ENCODE assay signal across 1 cellular context in genomic region chr7:44999245-45000095, GRCh38.
TF ChIP-seq lines count a peak whose summit lies in the region.

No MANE protein-coding gene starts in this region.

TF ChIP-seq in K562, 482 proteins besides CTCF, POLR2A, EP300 and RAD21 (continued from another document and continues in another):
- TF ChIP-seq ZBTB2 (IDR thresholded peaks at IDR 0.05), result no peak
- no peak for TF ChIP-seq ZNF140 (CRISPR knock-in tag; IDR thresholded peaks at IDR 0.05)
- no peak for TF ChIP-seq ZNF134 (CRISPR knock-in tag; conservative IDR thresholded peaks at IDR 0.05)
- TF ChIP-seq ZBTB12 (CRISPR knock-in tag; IDR thresholded peaks at IDR 0.05), result no peak
- 0 out of 2 replicates have a peak, but pooled peaks have one; percentile 54 for TF ChIP-seq ETS1 (conservative IDR thresholded peaks at IDR 0.05; ENCODE audit: control insufficient read depth, low read depth, low read length)
- no peak for TF ChIP-seq KLF13 (tag; IDR thresholded peaks at IDR 0.05; ENCODE audit: borderline replicate concordance, low read depth)
- peak; percentile 33; the same call in 1 of the 2 replicates for TF ChIP-seq ILF3 (IDR thresholded peaks at IDR 0.05; ENCODE audit: borderline replicate concordance)
- peak; percentile 43 for TF ChIP-seq KDM5B (IDR thresholded peaks at IDR 0.05; ENCODE audit: insufficient replicate concordance, low read depth, low read length)
- TF ChIP-seq TSC22D4 (tag; IDR thresholded peaks at IDR 0.05), result no peak
- peak; percentile 71 for TF ChIP-seq EGR1 (conservative IDR thresholded peaks at IDR 0.05)
- no peak for TF ChIP-seq ZNF551 (CRISPR knock-in tag; IDR thresholded peaks at IDR 0.05)
- TF ChIP-seq SMARCE1 (IDR thresholded peaks at IDR 0.05), result peak; percentile 58
- TF ChIP-seq MYC (IDR thresholded peaks at IDR 0.05; ENCODE audit: low read depth, low read length), result peak; percentile 68
- no peak for TF ChIP-seq MYC (CRISPR knock-in tag; IDR thresholded peaks at IDR 0.05; ENCODE audit: borderline replicate concordance, low read depth)
- TF ChIP-seq ZNF764 (CRISPR knock-in tag; IDR thresholded peaks at IDR 0.05; ENCODE audit: low read depth), result no peak
- TF ChIP-seq CREB5 (CRISPR knock-in tag; IDR thresholded peaks at IDR 0.05), result no peak
- peak; percentile 29; the same call in 1 of the 2 replicates for TF ChIP-seq SMARCA4 (IDR thresholded peaks at IDR 0.05)
- peak; percentile 81 for TF ChIP-seq CCNT2 (IDR thresholded peaks at IDR 0.05; ENCODE audit: borderline replicate concordance, extremely low read depth, insufficient read length, low read depth, low read length)
- TF ChIP-seq TAF7 (tag; IDR thresholded peaks at IDR 0.05), result peak; percentile 54; the same call in 1 of the 2 replicates
- no peak for TF ChIP-seq NR0B1 (IDR thresholded peaks at IDR 0.05; ENCODE audit: partially characterized antibody)
- 0 out of 2 replicates have a peak, but pooled peaks have one; percentile 51 for TF ChIP-seq POLR2G (IDR thresholded peaks at IDR 0.05; ENCODE audit: low read depth, low read length)
- peak; percentile 83 for TF ChIP-seq GABPA (tag; conservative IDR thresholded peaks at IDR 0.05; ENCODE audit: low read depth)
- no peak for TF ChIP-seq TCF7L2 (IDR thresholded peaks at IDR 0.05; ENCODE audit: low read depth, low read length)
- TF ChIP-seq RBBP5 (IDR thresholded peaks at IDR 0.05; ENCODE audit: borderline replicate concordance, insufficient read depth, low read length, poor library complexity, severe bottlenecking), result peak; percentile 23
- TF ChIP-seq SREBF1 (IDR thresholded peaks at IDR 0.05; ENCODE audit: borderline replicate concordance, low read depth, low read length), result no peak
- no peak for TF ChIP-seq GTF2F1 (IDR thresholded peaks at IDR 0.05; ENCODE audit: low read depth, low read length)
- TF ChIP-seq THRAP3 (IDR thresholded peaks at IDR 0.05; ENCODE audit: borderline replicate concordance), result no peak
- no peak for TF ChIP-seq XRCC3 (IDR thresholded peaks at IDR 0.05)
- TF ChIP-seq FOXP4 (CRISPR knock-in tag; IDR thresholded peaks at IDR 0.05; ENCODE audit: borderline replicate concordance), result no peak
- TF ChIP-seq ZNF384 (IDR thresholded peaks at IDR 0.05; ENCODE audit: low read depth, low read length), result peak; percentile 60; the same call in 1 of the 2 replicates
- TF ChIP-seq SPI1 (IDR thresholded peaks at IDR 0.05; ENCODE audit: borderline replicate concordance, low read depth, low read length), result no peak
- no peak for TF ChIP-seq ZNF354B (CRISPR knock-in tag; IDR thresholded peaks at IDR 0.05)
- 0 out of 2 replicates have a peak, but pooled peaks have one; percentile 10 for TF ChIP-seq RNF2 (IDR thresholded peaks at IDR 0.05)
- TF ChIP-seq HNRNPH1 (optimal IDR thresholded peaks at IDR 0.05; ENCODE audit: low read depth, low read length), result no peak
- TF ChIP-seq MXI1 (IDR thresholded peaks at IDR 0.05; ENCODE audit: low read depth, low read length), result no peak
- peak; percentile 77 for TF ChIP-seq HCFC1 (IDR thresholded peaks at IDR 0.05; ENCODE audit: low read depth, low read length)
- peak in 1 of 2 experiments; percentile 72; a peak in 1 of 4 replicates for TF ChIP-seq SRF (CRISPR knock-in tag; IDR thresholded peaks at IDR 0.05)
- no peak for TF ChIP-seq MYBL2 (IDR thresholded peaks at IDR 0.05; ENCODE audit: low read depth)
- TF ChIP-seq MYBL2 (CRISPR knock-in tag; IDR thresholded peaks at IDR 0.05; ENCODE audit: borderline replicate concordance), result no peak
- no peak for TF ChIP-seq ETS2 (tag; IDR thresholded peaks at IDR 0.05; ENCODE audit: borderline replicate concordance, poor library complexity, severe bottlenecking)
- TF ChIP-seq POLR2AphosphoS5 (IDR thresholded peaks at IDR 0.05; ENCODE audit: control insufficient read depth, insufficient read depth, low read depth, low read length), result 0 out of 2 replicates have a peak, but pooled peaks have one; percentile 36
- no peak for TF ChIP-seq FOXA1 (IDR thresholded peaks at IDR 0.05; ENCODE audit: borderline replicate concordance)
- TF ChIP-seq ZNF584 (CRISPR knock-in tag; IDR thresholded peaks at IDR 0.05; ENCODE audit: low read depth), result no peak
- TF ChIP-seq YY1 (IDR thresholded peaks at IDR 0.05; ENCODE audit: borderline replicate concordance in 1 of 3, control insufficient read depth in 1 of 3, extremely low read depth in 1 of 3, insufficient read depth in 3 of 3, insufficient read length in 1 of 3, insufficient replicate concordance in 2 of 3, low read depth in 1 of 3, low read length in 2 of 3), result peak; percentile 62 to 94 (median 91)
- no peak for TF ChIP-seq CSDE1 (IDR thresholded peaks at IDR 0.05)
- peak in 1 of 2 experiments; percentile 64 for TF ChIP-seq E2F6 (IDR thresholded peaks at IDR 0.05; ENCODE audit: borderline replicate concordance in 1 of 2, extremely low read depth in 1 of 2, insufficient read depth in 1 of 2, insufficient read length in 1 of 2, low read depth in 1 of 2, low read length in 1 of 2, poor library complexity in 1 of 2, severe bottlenecking in 1 of 2)
- no peak for TF ChIP-seq NEUROD1 (IDR thresholded peaks at IDR 0.05; ENCODE audit: borderline replicate concordance, low read depth, low read length, partially characterized antibody)
- TF ChIP-seq USF1 (CRISPR knock-in tag; IDR thresholded peaks at IDR 0.05), result no peak
- no peak for TF ChIP-seq FOXJ2 (tag; IDR thresholded peaks at IDR 0.05)
- TF ChIP-seq DDX20 (tag; IDR thresholded peaks at IDR 0.05; ENCODE audit: low read depth), result no peak
- TF ChIP-seq CREB1 (IDR thresholded peaks at IDR 0.05), result peak; percentile 51; the same call in 1 of the 2 replicates
- peak; percentile 52; the same call in 1 of the 2 replicates for TF ChIP-seq CREB1 (CRISPR knock-in tag; IDR thresholded peaks at IDR 0.05)
- no peak for TF ChIP-seq SMAD2 (IDR thresholded peaks at IDR 0.05; ENCODE audit: low read depth, low read length)
- no peak for TF ChIP-seq EZH2 (IDR thresholded peaks at IDR 0.05; ENCODE audit: borderline replicate concordance, low read depth, low read length)
- no peak for TF ChIP-seq LEF1 (IDR thresholded peaks at IDR 0.05)
- TF ChIP-seq TAF9B (IDR thresholded peaks at IDR 0.05; ENCODE audit: partially characterized antibody), result peak; percentile 63
- TF ChIP-seq PHTF2 (CRISPR knock-in tag; IDR thresholded peaks at IDR 0.05), result no peak
- TF ChIP-seq RBFOX2 (IDR thresholded peaks at IDR 0.05; ENCODE audit: low read depth, low read length), result peak; percentile 68
- no peak for TF ChIP-seq STAT6 (CRISPR knock-in tag; IDR thresholded peaks at IDR 0.05)
- TF ChIP-seq HSF4 (CRISPR knock-in tag; IDR thresholded peaks at IDR 0.05; ENCODE audit: borderline replicate concordance), result no peak
- TF ChIP-seq PHF8 (IDR thresholded peaks at IDR 0.05; ENCODE audit: borderline replicate concordance, low read length), result peak; percentile 54; the same call in 1 of the 2 replicates
- no peak for TF ChIP-seq IFI16 (CRISPR knock-in tag; IDR thresholded peaks at IDR 0.05)
